1 cellular context compared by ENCODE assay signal in the genomic region with DNA sequence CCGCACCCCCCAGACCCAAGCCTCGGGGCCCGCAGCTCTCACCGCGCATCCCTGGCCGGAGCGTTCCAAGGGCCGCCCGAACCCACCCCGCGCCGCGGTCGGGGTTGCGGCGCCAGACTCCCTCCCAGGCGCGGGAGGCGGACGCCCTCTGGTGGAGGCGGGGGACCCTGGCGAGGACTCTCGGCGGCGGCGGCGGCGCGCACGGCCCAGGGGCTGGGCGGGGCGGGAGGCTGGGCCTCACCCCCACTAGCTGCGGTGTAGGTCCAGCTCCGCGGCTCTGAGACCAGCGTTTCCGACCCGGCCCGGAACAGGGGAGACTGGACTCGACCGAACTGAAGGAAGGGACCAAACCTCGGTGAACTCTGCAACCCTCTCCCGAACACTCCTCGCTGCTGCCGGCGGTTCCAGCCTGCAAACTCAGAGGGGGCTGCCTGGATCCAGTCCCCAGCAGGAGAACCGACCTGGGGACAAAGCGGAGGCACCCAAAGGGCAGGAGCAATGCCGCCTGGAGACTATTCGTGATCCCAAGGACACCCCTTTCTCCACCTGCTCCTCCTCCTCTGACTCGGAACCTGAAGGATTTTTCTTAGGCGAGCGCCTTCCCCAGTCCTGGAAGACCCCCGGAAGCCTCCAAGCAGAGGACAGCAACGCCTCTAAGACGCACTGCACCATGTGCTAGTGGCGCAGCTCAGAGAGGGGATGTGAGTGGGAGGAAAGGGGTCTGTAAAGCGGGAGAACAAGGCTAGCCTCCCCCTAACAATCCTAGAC.
A peak's percentile ranks its signal among the peaks of the same experiment; 100 is the strongest.
TF ChIP-seq lines count a peak whose summit lies in the region.

No MANE protein-coding gene starts in this region.

TF ChIP-seq in HepG2, 621 proteins besides CTCF, POLR2A, EP300 and RAD21 (continued from another document and continues in another):
- TF ChIP-seq MED1 (CRISPR knock-in tag; IDR thresholded peaks at IDR 0.05) (peak; percentile 63; the same call in 1 of the 2 replicates), GMEB2 (CRISPR knock-in tag; IDR thresholded peaks at IDR 0.05; ENCODE audit: low read depth) (0 out of 2 replicates have a peak, but pooled peaks have one; percentile 44), DR1 (CRISPR knock-in tag; IDR thresholded peaks at IDR 0.05) (peak; percentile 44; the same call in 1 of the 2 replicates), RELA (CRISPR knock-in tag; IDR thresholded peaks at IDR 0.05) (no peak; the same call in 1 of the 2 replicates), ZNF75D (CRISPR knock-in tag; IDR thresholded peaks at IDR 0.05; ENCODE audit: borderline replicate concordance) (no peak), POLR2AphosphoS5 (IDR thresholded peaks at IDR 0.05; ENCODE audit: low read depth, low read length) (peak; percentile 62), PAF1 (CRISPR knock-in tag; IDR thresholded peaks at IDR 0.05) (no peak), HDAC2 (CRISPR knock-in tag; IDR thresholded peaks at IDR 0.05) (peak; percentile 26; the same call in 1 of the 2 replicates), ZBTB1 (CRISPR knock-in tag; IDR thresholded peaks at IDR 0.05; ENCODE audit: borderline replicate concordance) (no peak), ZNF230 (CRISPR knock-in tag; IDR thresholded peaks at IDR 0.05) (peak; percentile 73; the same call in 1 of the 2 replicates), ZFY (CRISPR knock-in tag; IDR thresholded peaks at IDR 0.05) (peak; percentile 31; the same call in 1 of the 2 replicates), ELK4 (CRISPR knock-in tag; IDR thresholded peaks at IDR 0.05; ENCODE audit: borderline replicate concordance) (no peak), SOX13 (IDR thresholded peaks at IDR 0.05) (no peak), SOX13 (CRISPR knock-in tag; conservative IDR thresholded peaks at IDR 0.05 in 1 of 2, IDR thresholded peaks at IDR 0.05 in 1 of 2) (peak in 1 of 2 experiments; percentile 30; a peak in 1 of 4 replicates), ZSCAN29 (CRISPR knock-in tag; conservative IDR thresholded peaks at IDR 0.05) (peak; percentile 84; the same call in 1 of the 2 replicates), BRCA1 (CRISPR knock-in tag; IDR thresholded peaks at IDR 0.05) (no peak), ZNF570 (CRISPR knock-in tag; IDR thresholded peaks at IDR 0.05; ENCODE audit: borderline replicate concordance) (no peak; the same call in 1 of the 2 replicates), ZNF496 (CRISPR knock-in tag; IDR thresholded peaks at IDR 0.05; ENCODE audit: insufficient replicate concordance) (no peak), ATRX (CRISPR knock-in tag; IDR thresholded peaks at IDR 0.05; ENCODE audit: borderline replicate concordance) (no peak), ARHGAP35 (CRISPR knock-in tag; IDR thresholded peaks at IDR 0.05; ENCODE audit: borderline replicate concordance) (peak; percentile 49; the same call in 1 of the 2 replicates), ZNF160 (CRISPR knock-in tag; IDR thresholded peaks at IDR 0.05) (peak; percentile 33; the same call in 1 of the 2 replicates), FOXC1 (CRISPR knock-in tag; IDR thresholded peaks at IDR 0.05; ENCODE audit: borderline replicate concordance) (no peak; the same call in 1 of the 2 replicates), ZNF678 (CRISPR knock-in tag; IDR thresholded peaks at IDR 0.05) (0 out of 2 replicates have a peak, but pooled peaks have one; percentile 11), FOXK1 (CRISPR knock-in tag; IDR thresholded peaks at IDR 0.05; ENCODE audit: borderline replicate concordance, low read depth) (no peak; the same call in 1 of the 2 replicates), MEF2D (CRISPR knock-in tag; IDR thresholded peaks at IDR 0.05) (0 out of 2 replicates have a peak, but pooled peaks have one; percentile 30), ZNF24 (IDR thresholded peaks at IDR 0.05) (0 out of 2 replicates have a peak, but pooled peaks have one; percentile 16), ZSCAN21 (CRISPR knock-in tag; IDR thresholded peaks at IDR 0.05; ENCODE audit: borderline replicate concordance) (peak; percentile 90; the same call in 1 of the 2 replicates), MYC (CRISPR knock-in tag; IDR thresholded peaks at IDR 0.05; ENCODE audit: borderline replicate concordance) (no peak), ZNF512 (CRISPR knock-in tag; IDR thresholded peaks at IDR 0.05) (0 out of 2 replicates have a peak, but pooled peaks have one; percentile 10), ZNF292 (CRISPR knock-in tag; IDR thresholded peaks at IDR 0.05; ENCODE audit: borderline replicate concordance, low read depth) (0 out of 2 replicates have a peak, but pooled peaks have one; percentile 20), ZNF512B (CRISPR knock-in tag; IDR thresholded peaks at IDR 0.05; ENCODE audit: borderline replicate concordance) (no peak; the same call in 1 of the 2 replicates), ZNF773 (CRISPR knock-in tag; IDR thresholded peaks at IDR 0.05; ENCODE audit: borderline replicate concordance) (no peak), PRMT3 (CRISPR knock-in tag; IDR thresholded peaks at IDR 0.05; ENCODE audit: borderline replicate concordance, low read depth) (no peak), FUBP1 (CRISPR knock-in tag; IDR thresholded peaks at IDR 0.05; ENCODE audit: borderline replicate concordance) (0 out of 2 replicates have a peak, but pooled peaks have one; percentile 20), THYN1 (CRISPR knock-in tag; IDR thresholded peaks at IDR 0.05; ENCODE audit: borderline replicate concordance, low read depth) (peak; percentile 87; the same call in 1 of the 2 replicates), CBFB (CRISPR knock-in tag; IDR thresholded peaks at IDR 0.05) (0 out of 2 replicates have a peak, but pooled peaks have one; percentile 67), ZNF44 (CRISPR knock-in tag; IDR thresholded peaks at IDR 0.05) (no peak), MED8 (CRISPR knock-in tag; IDR thresholded peaks at IDR 0.05; ENCODE audit: insufficient replicate concordance) (peak; percentile 60), ZZZ3 (CRISPR knock-in tag; IDR thresholded peaks at IDR 0.05; ENCODE audit: borderline replicate concordance) (no peak), NFYB (CRISPR knock-in tag; IDR thresholded peaks at IDR 0.05) (no peak), ZNF709 (CRISPR knock-in tag; IDR thresholded peaks at IDR 0.05) (peak; percentile 44), GFI1 (CRISPR knock-in tag; IDR thresholded peaks at IDR 0.05; ENCODE audit: borderline replicate concordance) (peak; percentile 33; the same call in 1 of the 2 replicates)
- TF ChIP-seq, protein P1, sequence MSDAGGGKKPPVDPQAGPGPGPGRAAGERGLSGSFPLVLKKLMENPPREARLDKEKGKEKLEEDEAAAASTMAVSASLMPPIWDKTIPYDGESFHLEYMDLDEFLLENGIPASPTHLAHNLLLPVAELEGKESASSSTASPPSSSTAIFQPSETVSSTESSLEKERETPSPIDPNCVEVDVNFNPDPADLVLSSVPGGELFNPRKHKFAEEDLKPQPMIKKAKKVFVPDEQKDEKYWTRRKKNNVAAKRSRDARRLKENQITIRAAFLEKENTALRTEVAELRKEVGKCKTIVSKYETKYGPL (CRISPR knock-in tag; IDR thresholded peaks at IDR 0.05) = no peak
- TF ChIP-seq, protein P2, sequence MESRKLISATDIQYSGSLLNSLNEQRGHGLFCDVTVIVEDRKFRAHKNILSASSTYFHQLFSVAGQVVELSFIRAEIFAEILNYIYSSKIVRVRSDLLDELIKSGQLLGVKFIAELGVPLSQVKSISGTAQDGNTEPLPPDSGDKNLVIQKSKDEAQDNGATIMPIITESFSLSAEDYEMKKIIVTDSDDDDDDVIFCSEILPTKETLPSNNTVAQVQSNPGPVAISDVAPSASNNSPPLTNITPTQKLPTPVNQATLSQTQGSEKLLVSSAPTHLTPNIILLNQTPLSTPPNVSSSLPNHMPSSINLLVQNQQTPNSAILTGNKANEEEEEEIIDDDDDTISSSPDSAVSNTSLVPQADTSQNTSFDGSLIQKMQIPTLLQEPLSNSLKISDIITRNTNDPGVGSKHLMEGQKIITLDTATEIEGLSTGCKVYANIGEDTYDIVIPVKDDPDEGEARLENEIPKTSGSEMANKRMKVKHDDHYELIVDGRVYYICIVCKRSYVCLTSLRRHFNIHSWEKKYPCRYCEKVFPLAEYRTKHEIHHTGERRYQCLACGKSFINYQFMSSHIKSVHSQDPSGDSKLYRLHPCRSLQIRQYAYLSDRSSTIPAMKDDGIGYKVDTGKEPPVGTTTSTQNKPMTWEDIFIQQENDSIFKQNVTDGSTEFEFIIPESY (CRISPR knock-in tag; IDR thresholded peaks at IDR 0.05) = no peak
- TF ChIP-seq, protein P3, sequence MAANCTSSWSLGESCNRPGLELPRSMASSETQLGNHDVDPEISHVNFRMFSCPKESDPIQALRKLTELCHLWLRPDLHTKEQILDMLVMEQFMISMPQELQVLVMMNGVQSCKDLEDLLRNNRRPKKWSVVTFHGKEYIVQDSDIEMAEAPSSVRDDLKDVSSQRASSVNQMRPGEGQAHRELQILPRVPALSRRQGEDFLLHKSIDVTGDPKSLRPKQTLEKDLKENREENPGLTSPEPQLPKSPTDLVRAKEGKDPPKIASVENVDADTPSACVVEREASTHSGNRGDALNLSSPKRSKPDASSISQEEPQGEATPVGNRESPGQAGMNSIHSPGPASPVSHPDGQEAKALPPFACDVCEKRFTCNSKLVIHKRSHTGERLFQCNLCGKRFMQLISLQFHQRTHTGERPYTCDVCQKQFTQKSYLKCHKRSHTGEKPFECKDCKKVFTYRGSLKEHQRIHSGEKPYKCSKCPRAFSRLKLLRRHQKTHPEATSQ (CRISPR knock-in tag; IDR thresholded peaks at IDR 0.05; ENCODE audit: borderline replicate concordance) = peak; percentile 85
- TF ChIP-seq, protein P4, sequence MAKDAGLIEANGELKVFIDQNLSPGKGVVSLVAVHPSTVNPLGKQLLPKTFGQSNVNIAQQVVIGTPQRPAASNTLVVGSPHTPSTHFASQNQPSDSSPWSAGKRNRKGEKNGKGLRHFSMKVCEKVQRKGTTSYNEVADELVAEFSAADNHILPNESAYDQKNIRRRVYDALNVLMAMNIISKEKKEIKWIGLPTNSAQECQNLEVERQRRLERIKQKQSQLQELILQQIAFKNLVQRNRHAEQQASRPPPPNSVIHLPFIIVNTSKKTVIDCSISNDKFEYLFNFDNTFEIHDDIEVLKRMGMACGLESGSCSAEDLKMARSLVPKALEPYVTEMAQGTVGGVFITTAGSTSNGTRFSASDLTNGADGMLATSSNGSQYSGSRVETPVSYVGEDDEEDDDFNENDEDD (CRISPR knock-in tag; IDR thresholded peaks at IDR 0.05; ENCODE audit: borderline replicate concordance) = peak; percentile 76; the same call in 1 of the 2 replicates
